Comparison of ENCODE assay signal across 18 cellular contexts in genomic region chr11:33248416-33248957, GRCh38. TPM values are rescaled to one million over a fixed set of nuclear protein-coding genes. Genes with fewer than 3 reads are reported as not detected.
DNase-seq lines count a peak whose midpoint lies in the region; ATAC-seq, FAIRE-seq and TF ChIP-seq lines count a peak whose summit lies in the region.
"Had no signal": no experiment of that assay in that cellular context is flagged by ENCODE, and none has a peak within 500 bp of the region (broad histone marks: within the 10 kb centered on the region; RNA-seq: fewer than 3 reads in every experiment).

No MANE protein-coding gene starts in this region.

- no peak overlapping the region for H3K4me2 ChIP-seq in keratinocyte (ENCODE audit: control insufficient read depth, extremely low read depth, insufficient read depth, low read depth, low read length)
- H3K4me2 ChIP-seq: KMS-11 had no signal

- H3K27ac ChIP-seq in keratinocyte (ENCODE audit: control insufficient read depth, insufficient read depth, low read length), result no peak overlapping the region
- peak overlapping the region; percentile 52 to 57 for H3K27ac ChIP-seq in thoracic aorta
- H3K27ac ChIP-seq: HL-60, KMS-11, neutrophil, vagina had no signal

- H3K4me1 ChIP-seq in keratinocyte (ENCODE audit: control insufficient read depth, extremely low read depth, insufficient read depth, low read length) (no peaks in the 10 kb centered on the region), thoracic aorta (ENCODE audit: control insufficient read depth in 1 of 2, low read depth in 2 of 2) (peaks cover 0 to 12% of the 10 kb centered on the region in 2 donors)
- H3K4me1 ChIP-seq: vagina had no signal

- no peak for TF ChIP-seq CTCF in bronchial epithelial cell (IDR thresholded peaks at IDR 0.05; ENCODE audit: insufficient read depth, low read length, severe bottlenecking)
- no peak for TF ChIP-seq CTCF in keratinocyte (optimal IDR thresholded peaks at IDR 0.05 in 1 of 3, IDR thresholded peaks at IDR 0.05 in 1 of 3, conservative IDR thresholded peaks at IDR 0.05 in 1 of 3; ENCODE audit: extremely low read depth in 1 of 3, insufficient read depth in 2 of 3, low read length in 3 of 3)
- no peak for TF ChIP-seq CTCF in thoracic aorta (IDR thresholded peaks at IDR 0.05)

- H3K9me3 ChIP-seq in keratinocyte (ENCODE audit: control insufficient read depth, low read depth, low read length) (no peaks in the 10 kb centered on the region), thoracic aorta (no peaks in the 10 kb centered on the region)
- H3K9me3 ChIP-seq: neutrophil, vagina had no signal

- H3K9ac ChIP-seq in keratinocyte (ENCODE audit: control insufficient read depth, extremely low read depth, insufficient read depth, low read length), result no peak overlapping the region
- H3K9ac ChIP-seq: KMS-11 had no signal

- H3K9me1 ChIP-seq in keratinocyte (ENCODE audit: control insufficient read depth, extremely low read depth, insufficient read depth, low read length), result no peaks in the 10 kb centered on the region

- dilution Hi-C loops in keratinocyte (cut with MboI; ENCODE audit: extremely low pct_ligation_motif_present, low sequenced_read_pairs), result no loop called here

- no peaks in the 10 kb centered on the region for H3K79me2 ChIP-seq in keratinocyte (ENCODE audit: control insufficient read depth, insufficient read depth, low read length)

- no peak overlapping the region for H3K4me3 ChIP-seq in bronchial epithelial cell (ENCODE audit: low read depth, low read length)
- H3K4me3 ChIP-seq in keratinocyte (ENCODE audit: control insufficient read depth in 2 of 3, extremely low read depth in 1 of 3, insufficient read depth in 2 of 3, low read depth in 1 of 3, low read length in 3 of 3), result no peak overlapping the region
- H3K4me3 ChIP-seq in thoracic aorta, result peak overlapping the region; percentile 3
- H3K4me3 ChIP-seq: vagina had no signal

- H3K36me3 ChIP-seq in bronchial epithelial cell (ENCODE audit: control insufficient read depth, insufficient read depth, low read length), result no peaks in the 10 kb centered on the region
- no peaks in the 10 kb centered on the region for H3K36me3 ChIP-seq in keratinocyte (ENCODE audit: control insufficient read depth in 2 of 2, extremely low read depth in 1 of 2, insufficient read depth in 2 of 2, low read length in 2 of 2)
- no peaks in the 10 kb centered on the region for H3K36me3 ChIP-seq in thoracic aorta
- H3K36me3 ChIP-seq: neutrophil, vagina had no signal

- FAIRE-seq in bronchial epithelial cell (lab: Jason Lieb, UNC) (no peak), keratinocyte (lab: Jason Lieb, UNC) (peak; percentile 74)

- peak; percentile 66 for DNase-seq in GM04503 (ENCODE audit: low read depth)
- peak; percentile 79 for DNase-seq in bronchial epithelial cell (ENCODE audit: low read depth)
- DNase-seq in keratinocyte (ENCODE audit: low read depth, low spot score), result no peak
- no peak for DNase-seq in thoracic aorta (ENCODE audit: low spot score)
- DNase-seq in GDM1 (lab: John Stamatoyannopoulos, UW), result no peak
- DNase-seq: activated CD4-positive, alpha-beta T cell treated with anti-CD3 and anti-CD28 coated beads, Interleukin-2, amount 10 ng/mL, durations not matched to agents 24 days and 14 days; activated naive CD8-positive, alpha-beta T cell treated with anti-CD3 and anti-CD28 coated beads, Interleukin-2, amount 10 ng/mL, durations not matched to agents 7 days and 5 days; CD4-positive, alpha-beta T cell; NCI-H1417 treated with DMSO at 0.1 percent for 48 hours; NCI-H345; Right ventricle myocardium superior; stimulated activated naive B cell treated with anti-CD40 and anti-IgM and Interleukin-4, amounts not matched to agents 10 μg/mL and 1 μg/mL and 100 μg/mL, for 72 hours had no signal

- peak; percentile 97 for ATAC-seq in thoracic aorta (ENCODE audit: insufficient number of reproducible peaks, low FRiP score, low read depth)
- no peak for ATAC-seq in HG02884 (IDR thresholded peaks at IDR 0.05; ENCODE audit: unreplicated experiment)
- no peak for ATAC-seq in GM19324 (IDR thresholded peaks at IDR 0.05; ENCODE audit: low FRiP score, unreplicated experiment)
- ATAC-seq: stimulated activated naive B cell treated with anti-CD40 and anti-IgM and Interleukin-4, amounts not matched to agents 10 μg/mL and 1 μg/mL and 100 μg/mL, for 72 hours had no signal

- no peak overlapping the region for H2AFZ ChIP-seq in keratinocyte (ENCODE audit: control insufficient read depth, low read length)

- H4K20me1 ChIP-seq in keratinocyte (ENCODE audit: control insufficient read depth, extremely low read depth, insufficient read depth, low read length), result no peaks in the 10 kb centered on the region

- no peaks in the 10 kb centered on the region for H3K27me3 ChIP-seq in bronchial epithelial cell (ENCODE audit: control insufficient read depth, insufficient read depth, low read length)
- no peaks in the 10 kb centered on the region for H3K27me3 ChIP-seq in keratinocyte (ENCODE audit: control insufficient read depth, extremely low read depth, insufficient read depth, low read length)
- H3K27me3 ChIP-seq in thoracic aorta (replicated peaks; ENCODE audit: insufficient read depth), result no peaks in the 10 kb centered on the region
- H3K27me3 ChIP-seq: neutrophil, vagina had no signal

RNA-seq across cellular contexts. Expression of gene HIPK3, which starts 8.7 kb away (rescaled TPM):
- total RNA-seq in bronchial epithelial cell, result 72.5 and 100 TPM in 2 replicates
- polyA plus RNA-seq in keratinocyte, result 31.9 to 37.3 TPM (median 33.8 TPM) in 3 replicates
- polyA plus RNA-seq in keratinocyte (2011; ENCODE audit: low read depth), result 37.9 TPM
- 19.7 and 35.4 TPM in 2 replicates for polyA plus RNA-seq in keratinocyte (2011; cell fraction: cytosol; rRNA removed)
- polyA plus RNA-seq in keratinocyte (2011; cell fraction: nucleus; rRNA removed), result 32.2 and 35.7 TPM in 2 replicates
- polyA plus RNA-seq in keratinocyte (2012; ENCODE audit: low replicate concordance), result 20.5 and 22.2 TPM in 2 replicates
- 57.9 to 143 TPM (median 141 TPM) in 3 replicates for polyA minus RNA-seq in keratinocyte
- polyA minus RNA-seq in keratinocyte (2011; cell fraction: cytosol; rRNA and poly(A)+ RNA removed), result 80.8 TPM
- 53.1 and 117 TPM in 2 replicates for polyA minus RNA-seq in keratinocyte (2011; cell fraction: nucleus; rRNA and poly(A)+ RNA removed)
- total RNA-seq in thoracic aorta, result 100 to 1,000 TPM; 125 to 311 TPM

Comparison
In these comparisons a context has a peak if more than half of its experiments do, and no peak if none do; other contexts are left out.
1. DNase-seq: peak in GM04503 (single experiment) and bronchial epithelial cell (single experiment); none in keratinocyte (single experiment), thoracic aorta (single experiment) and GDM1 (single experiment).